Comparison of ENCODE assay signal across 17 cellular contexts in the genomic region with DNA sequence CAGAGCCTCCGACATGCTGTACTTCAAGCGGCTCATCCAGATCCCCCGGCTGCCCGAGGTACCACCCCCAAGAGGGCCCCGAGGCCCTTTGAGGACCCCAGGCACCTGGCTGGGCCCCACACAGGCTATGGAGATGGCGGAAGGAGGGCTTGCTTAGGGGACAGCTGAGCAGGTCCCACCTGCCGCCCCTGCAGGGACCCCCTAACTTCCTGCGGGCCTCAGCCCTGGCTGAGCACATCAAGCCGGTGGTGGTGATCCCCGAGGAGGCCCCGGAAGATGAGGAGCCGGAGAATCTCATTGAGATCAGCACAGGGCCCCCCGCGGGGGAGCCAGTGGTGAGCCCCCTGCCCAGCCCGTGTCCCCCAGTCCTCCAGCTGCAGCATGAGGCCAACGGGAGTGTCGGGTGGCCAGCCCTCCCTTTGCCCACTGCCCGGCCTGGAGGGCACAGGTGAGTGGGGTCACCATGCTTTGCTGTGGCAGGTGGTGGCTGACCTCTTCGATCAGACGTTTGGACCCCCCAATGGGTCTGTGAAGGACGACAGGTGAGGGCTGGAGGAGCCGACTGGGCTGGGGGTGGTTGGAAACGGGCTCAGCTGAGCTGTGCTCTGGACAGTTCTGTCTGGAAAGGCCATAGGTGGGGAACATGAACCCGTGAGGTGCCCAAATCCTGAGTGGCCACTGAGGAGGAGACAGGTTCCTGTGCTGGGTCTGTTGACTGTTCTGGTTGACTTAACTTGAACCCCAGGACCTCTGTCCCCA.
"Had no signal": no experiment of that assay in that cellular context is flagged by ENCODE, and none has a peak within 500 bp of the region (broad histone marks: within the 10 kb centered on the region; RNA-seq: fewer than 3 reads in every experiment).

No MANE protein-coding gene starts in this region.

- H3K36me3 ChIP-seq: breast epithelium had no signal

- ATAC-seq: activated CD4-positive, CD25-positive, alpha-beta regulatory T cell treated with anti-CD3 and anti-CD28 coated beads, Interleukin-2, amount 50 U/mL, for 24 hours; left lung; right lobe of liver had no signal

- DNase-seq: activated CD8-positive, alpha-beta memory T cell treated with anti-CD3 and anti-CD28 coated beads for 24 hours; activated CD8-positive, alpha-beta memory T cell treated with anti-CD3 and anti-CD28 coated beads, Interleukin-2, amount 50 U/mL, for 48 hours; activated effector memory CD4-positive, alpha-beta T cell treated with Interleukin-2 at 50 U/mL for 16 hours; activated naive CD4-positive, alpha-beta T cell treated with anti-CD3 and anti-CD28 coated beads, Interleukin-2, amount 50 U/mL, for 16 hours; activated T-cell treated with anti-CD3 and anti-CD28 coated beads, Interleukin-2, amount 50 U/mL, for 48 hours; foreskin melanocyte; glutamatergic neuron; left lung; mammary epithelial cell; right lobe of liver; small intestine; stimulated activated CD4-positive, alpha-beta T cell treated with anti-CD3 and anti-CD28 coated beads, Interleukin-15, amount 100 ng/mL, for 24 hours; stimulated activated CD4-positive, alpha-beta T cell treated with anti-CD3 and anti-CD28 coated beads, Interleukin-2, amount 100 ng/mL, for 48 hours; T1000; tibial artery had no signal

- H3K9me3 ChIP-seq: breast epithelium, left lung, right lobe of liver, tibial artery had no signal

- H3K27me3 ChIP-seq: breast epithelium, left lung, right lobe of liver, tibial artery had no signal

- H3K4me3 ChIP-seq: breast epithelium, left lung, right lobe of liver, tibial artery had no signal

- H3K27ac ChIP-seq: breast epithelium, left lung, right lobe of liver, tibial artery had no signal
